ENCODE assay signal across 9 cellular contexts in the genomic region with DNA sequence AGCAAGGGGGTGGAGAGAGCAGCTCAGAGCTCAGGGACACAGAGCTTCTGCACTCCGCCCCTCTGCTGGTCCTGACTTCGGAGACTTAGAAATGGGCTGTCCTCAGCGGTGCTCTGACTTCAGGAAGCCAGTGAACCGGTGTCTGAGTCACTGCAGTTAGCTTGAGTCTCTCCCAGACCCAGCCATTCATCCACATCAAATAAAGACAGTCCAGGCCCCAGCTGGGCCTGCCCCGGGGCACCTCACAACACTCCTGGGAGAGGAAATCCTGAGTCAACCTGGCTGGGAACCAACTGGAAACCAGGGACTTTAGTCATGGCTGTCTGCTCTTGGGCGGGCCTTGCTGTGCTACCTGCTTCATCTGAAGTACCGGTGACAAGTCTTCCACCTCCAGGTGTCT. TPM values are rescaled to one million over a fixed set of nuclear protein-coding genes. Genes with fewer than 3 reads are reported as not detected.
DNase-seq lines count a peak whose midpoint lies in the region; ATAC-seq, FAIRE-seq and TF ChIP-seq lines count a peak whose summit lies in the region.
"Had no signal": no experiment of that assay in that cellular context is flagged by ENCODE, and none has a peak within 500 bp of the region (broad histone marks: within the 10 kb centered on the region; RNA-seq: fewer than 3 reads in every experiment).

No MANE protein-coding gene starts in this region.

- no peaks in the 10 kb centered on the region for H3K36me3 ChIP-seq in adipocyte (ENCODE audit: control insufficient read depth, insufficient read depth, low read length, severe bottlenecking)
- H3K36me3 ChIP-seq in kidney (ENCODE audit: control insufficient read depth in 1 of 2, insufficient read depth in 2 of 2, low read length in 2 of 2): no peaks in the 10 kb centered on the region
- H3K36me3 ChIP-seq in thoracic aorta: no peaks in the 10 kb centered on the region

- H3K27ac ChIP-seq in kidney (ENCODE audit: low read depth in 2 of 2, low read length in 2 of 2) (peak overlapping the region in 1 of 2 donors; percentile 58), thoracic aorta (peak overlapping the region; percentile 49 to 86)

- H3K4me1 ChIP-seq in adipocyte (ENCODE audit: control insufficient read depth, insufficient read depth, low read length) (peaks cover 40% of the 10 kb centered on the region), kidney (ENCODE audit: control insufficient read depth in 1 of 2, insufficient read depth in 1 of 2, low read depth in 1 of 2, low read length in 2 of 2) (peaks cover 10 to 18% of the 10 kb centered on the region in 2 donors), thoracic aorta (ENCODE audit: control insufficient read depth in 1 of 2, low read depth in 2 of 2) (peaks cover 13 to 48% of the 10 kb centered on the region in 2 donors)

- intact Hi-C loops in kidney (cut with DNase I): no loop called here

- H3K9me3 ChIP-seq in adipocyte (ENCODE audit: control insufficient read depth, low read length) (no peaks in the 10 kb centered on the region), kidney (ENCODE audit: control insufficient read depth in 1 of 2, low read length in 2 of 2) (no peaks in the 10 kb centered on the region), thoracic aorta (no peaks in the 10 kb centered on the region)

- H3K27me3 ChIP-seq in adipocyte (replicated peaks; ENCODE audit: control insufficient read depth, insufficient read depth, low read length): no peaks in the 10 kb centered on the region
- no peaks in the 10 kb centered on the region for H3K27me3 ChIP-seq in thoracic aorta (replicated peaks; ENCODE audit: insufficient read depth)

- ATAC-seq in thoracic aorta (ENCODE audit: insufficient number of reproducible peaks, low FRiP score, low read depth) (peak; percentile 78), GM19351 (IDR thresholded peaks at IDR 0.05; ENCODE audit: unreplicated experiment) (no peak), HG03039 (IDR thresholded peaks at IDR 0.05; ENCODE audit: unreplicated experiment) (no peak)

- H3K9ac ChIP-seq in adipocyte (ENCODE audit: low read length) (peak overlapping the region; percentile 39), kidney (ENCODE audit: low read length in 2 of 2) (peak overlapping the region in 1 of 2 donors; percentile 21)

- TF ChIP-seq CTCF in kidney (IDR thresholded peaks at IDR 0.05; ENCODE audit: borderline replicate concordance, extremely low read depth, insufficient read depth) (no peak), thoracic aorta (IDR thresholded peaks at IDR 0.05) (no peak)

- DNase-seq in HK-2 (ENCODE audit: unreplicated experiment): peak; percentile 95
- peak; percentile 94 for DNase-seq in adipocyte (ENCODE audit: low read depth)
- peak; percentile 93 for DNase-seq in kidney
- peak; percentile 60 for DNase-seq in thoracic aorta (ENCODE audit: low spot score)
- no peak for DNase-seq in DMS153 (lab: John Stamatoyannopoulos, UW)
- DNase-seq: activated B cell treated with CpG ODN at 0.5 μM for 24 hours; stimulated activated CD4-positive, alpha-beta T cell treated with anti-CD3 and anti-CD28 coated beads, Interleukin-1b, Interleukin-23, amount 100 ng/mL, for 48 hours had no signal

- FAIRE-seq in kidney (lab: Jason Lieb, UNC): no peak

- H3K4me3 ChIP-seq in adipocyte (ENCODE audit: low read length) (no peak overlapping the region), kidney (ENCODE audit: low read length in 2 of 2) (no peak overlapping the region), thoracic aorta (no peak overlapping the region)

RNA-seq across cellular contexts. Expression of gene ITGB6, which starts 5.4 kb away (rescaled TPM):
- 302 TPM for total RNA-seq in kidney
- polyA plus RNA-seq in kidney (ENCODE audit: insufficient read depth, low read depth, low replicate concordance): 13.4 TPM
- total RNA-seq in thoracic aorta: under 1 TPM in 1 of 2 donors, not detected in 1; 0.99 TPM
- total RNA-seq: activated B cell treated with CpG ODN at 0.5 μM for 24 hours had no signal

Comparison
In these comparisons a context has a peak if more than half of its experiments do, and no peak if none do; other contexts are left out.
1. RNA of gene ITGB6, which starts 5.4 kb away (total RNA-seq): 302 TPM in kidney (single experiment); 0.99 TPM in thoracic aorta; every median in the first group is over 100 times any median in the second.